In the genomic region with DNA sequence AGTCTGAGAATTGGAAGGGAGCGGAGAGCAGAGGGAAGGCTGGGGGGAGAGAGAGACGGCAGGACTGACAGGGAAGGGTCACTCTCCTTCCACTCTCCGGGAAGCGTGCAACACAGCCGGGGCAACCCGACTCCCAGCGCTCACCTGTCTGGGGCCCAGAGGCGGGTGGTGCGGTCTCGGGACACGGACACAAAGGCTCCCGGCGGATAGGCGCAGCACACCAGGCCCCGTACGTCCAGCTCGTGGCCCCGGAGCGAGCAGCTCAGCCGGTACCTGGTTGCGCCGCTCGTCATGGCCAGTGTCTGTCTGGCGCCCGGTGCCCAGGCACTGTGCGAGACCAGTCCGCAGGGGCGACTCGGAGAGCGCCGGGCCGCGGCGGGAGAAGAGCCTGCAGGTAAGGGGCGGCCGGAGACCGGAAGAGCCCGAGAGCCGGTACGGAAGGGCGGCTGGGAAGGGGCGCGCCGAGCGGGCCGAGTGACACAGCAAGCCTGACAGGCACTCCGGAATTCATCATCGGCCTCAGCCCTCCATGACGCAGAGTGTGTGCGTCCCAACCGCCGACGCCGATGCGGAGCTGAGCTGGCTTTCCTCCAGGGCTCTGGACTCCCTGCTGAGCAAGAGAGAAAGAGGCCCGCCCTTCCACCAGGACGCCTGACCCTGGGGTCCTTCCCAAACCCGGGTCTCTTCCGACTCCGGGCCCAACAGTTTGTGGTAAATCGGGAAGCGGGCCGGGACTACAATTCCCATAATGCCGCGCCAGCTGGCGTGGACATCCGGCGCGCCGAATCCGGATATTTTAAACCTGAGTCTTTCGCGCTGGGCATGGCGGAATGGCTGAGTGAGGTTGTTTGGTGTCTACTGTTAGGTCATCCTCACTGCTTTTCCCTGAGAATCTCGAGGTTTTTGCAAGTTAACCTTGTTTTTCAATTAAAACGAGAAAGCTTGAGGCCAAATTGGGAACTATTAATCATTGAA, we compare ENCODE assay signal across 8 cellular contexts. TPM values are rescaled to one million over a fixed set of nuclear protein-coding genes. Genes with fewer than 3 reads are reported as not detected.
DNase-seq lines count a peak whose midpoint lies in the region; ATAC-seq and TF ChIP-seq lines count a peak whose summit lies in the region.

Gene PLAA, minus strand, starts transcription at position 490 of the 975 bp plus-strand sequence. Its CDS starts 197 bp downstream, at position 293.

- H3K27me3 ChIP-seq in GM23338 (ENCODE audit: insufficient read depth) (no peaks in the 10 kb centered on the region), neural progenitor cell (no peaks in the 10 kb centered on the region)

- H3K79me2 ChIP-seq in GM23338 (replicated peaks; ENCODE audit: insufficient read depth): peaks cover 49% of the 10 kb centered on the region
- peaks cover 56% of the 10 kb centered on the region for H3K79me2 ChIP-seq in neural progenitor cell (ENCODE audit: low read depth)

- H3K27me3 Mint-ChIP-seq in GM23338 (ENCODE audit: insufficient read depth, low read depth, poor library complexity): no peaks in the 10 kb centered on the region
- H3K27me3 Mint-ChIP-seq in neural progenitor cell (ENCODE audit: insufficient read depth, low read depth): peaks cover 3% of the 10 kb centered on the region

- no peaks in the 10 kb centered on the region for H3K9me2 ChIP-seq in GM23338 (ENCODE audit: insufficient read depth)

- no peaks in the 10 kb centered on the region for H3K9me3 ChIP-seq in neural progenitor cell (ENCODE audit: low read depth)

- peaks cover 16% of the 10 kb centered on the region; the same call in 1 of the 2 replicates for H4K20me1 ChIP-seq in GM23338 (replicated peaks; ENCODE audit: insufficient read depth)
- H4K20me1 ChIP-seq in neural progenitor cell (ENCODE audit: low read depth): no peaks in the 10 kb centered on the region

- H3K27ac ChIP-seq in GM23338 (ENCODE audit: low read depth): peak within 1 kb of the TSS; percentile 98
- H3K27ac ChIP-seq in neural progenitor cell: peak within 1 kb of the TSS; percentile 99

- H3K9me3 Mint-ChIP-seq in GM23338 (no peaks in the 10 kb centered on the region), neural progenitor cell (no peaks in the 10 kb centered on the region)

- H3K36me3 ChIP-seq in GM23338 (ENCODE audit: insufficient read depth) (no peaks in the 10 kb centered on the region), neural progenitor cell (no peaks in the 10 kb centered on the region)

- ATAC-seq in GM23338: peak; percentile 94

- H3K4me1 ChIP-seq in GM23338 (ENCODE audit: insufficient read depth) (peaks cover 9% of the 10 kb centered on the region; the same call in 1 of the 2 replicates), neural progenitor cell (peaks cover 19% of the 10 kb centered on the region)

- peak in 1 of 2 experiments; percentile 8; a peak in 1 of 4 replicates for TF ChIP-seq CTCF in GM23338 (conservative IDR thresholded peaks at IDR 0.05; ENCODE audit: low read depth in 2 of 2)
- TF ChIP-seq CTCF in foreskin fibroblast (IDR thresholded peaks at IDR 0.05; ENCODE audit: low read depth, low read length): no peak
- TF ChIP-seq CTCF in neural progenitor cell (IDR thresholded peaks at IDR 0.05): peak; percentile 10

- H3K4me1 Mint-ChIP-seq in GM23338 (peaks cover 12% of the 10 kb centered on the region), neural progenitor cell (peaks cover 16% of the 10 kb centered on the region)

- peak within 1 kb of the TSS; percentile 87 for H3K4me3 Mint-ChIP-seq in GM23338
- H3K4me3 Mint-ChIP-seq in neural progenitor cell: peak within 1 kb of the TSS; percentile 87

- peak within 1 kb of the TSS; percentile 100 for H3K27ac Mint-ChIP-seq in GM23338
- H3K27ac Mint-ChIP-seq in neural progenitor cell: peak within 1 kb of the TSS; percentile 100

- H2AFZ ChIP-seq in GM23338: peak within 1 kb of the TSS; percentile 82; the same call in 1 of the 2 replicates
- peak within 1 kb of the TSS; percentile 95 for H2AFZ ChIP-seq in neural progenitor cell (replicated peaks)

- H3K36me3 Mint-ChIP-seq in GM23338 (ENCODE audit: low read depth) (peaks cover 5% of the 10 kb centered on the region; the same call in 2 of the 3 replicates), neural progenitor cell (peaks cover 17% of the 10 kb centered on the region)

- H3K4me2 ChIP-seq in GM23338 (peak within 1 kb of the TSS; percentile 93), neural progenitor cell (peak within 1 kb of the TSS; percentile 87)

- DNase-seq in EH (ENCODE audit: low read depth): peak; percentile 93
- DNase-seq in GM23338 (ENCODE audit: low spot score): peak; percentile 96
- DNase-seq in LHCN-M2 (ENCODE audit: low read depth): peak; percentile 90
- peak; percentile 88 for DNase-seq in SHP77 treated with DMSO at 0.1 percent for 48 hours (lab: John Stamatoyannopoulos, UW)
- peak; percentile 77 for DNase-seq in activated gamma-delta T cell treated with Interleukin-2 at 50 U/mL for 16 hours
- DNase-seq in foreskin fibroblast: peak; percentile 88 to 95
- DNase-seq in neural progenitor cell (ENCODE audit: low spot score): peak; percentile 95
- DNase-seq in stromal cell of bone marrow (ENCODE audit: low read depth): peak; percentile 85

- peak within 1 kb of the TSS; percentile 76 for H3K4me3 ChIP-seq in GM23338
- peak within 1 kb of the TSS; percentile 92 to 97 for H3K4me3 ChIP-seq in foreskin fibroblast (ENCODE audit: low read depth in 1 of 2, low read length in 2 of 2)
- peak within 1 kb of the TSS; percentile 85 for H3K4me3 ChIP-seq in neural progenitor cell

- peak within 1 kb of the TSS; percentile 91 for H3K9ac ChIP-seq in neural progenitor cell

- H3F3A ChIP-seq in GM23338 (replicated peaks; ENCODE audit: low read depth) (no peaks in the 10 kb centered on the region), neural progenitor cell (ENCODE audit: low read depth) (peaks cover 10% of the 10 kb centered on the region)

TF ChIP-seq in GM23338, 12 proteins besides CTCF, POLR2A, EP300 and RAD21 (continues in another document):
- TF ChIP-seq STAT1 (IDR thresholded peaks at IDR 0.05; ENCODE audit: unreplicated experiment) (no peak), NANOG (IDR thresholded peaks at IDR 0.05; ENCODE audit: borderline replicate concordance) (no peak), EZH2 (IDR thresholded peaks at IDR 0.05; ENCODE audit: low read depth, unreplicated experiment) (no peak), ZNF462 (CRISPR knock-in tag; IDR thresholded peaks at IDR 0.05) (no peak), POLR2AphosphoS5 (IDR thresholded peaks at IDR 0.05; ENCODE audit: low read depth) (peak; percentile 70)

RNA-seq across cellular contexts. Expression of gene PLAA, which starts in this region (rescaled TPM):
- total RNA-seq in GM23338 (2014; rRNA removed; shearing (Covaris generic)): 72.1 and 78.3 TPM in 2 replicates
- polyA plus RNA-seq in GM23338 (2016; fragmentation: Nextera tagmentation; extraction: Ambion mirVana): 21.3 and 24.8 TPM in 2 replicates
- total RNA-seq in LHCN-M2 (2014; rRNA removed) (32.3 and 43.7 TPM in 2 replicates), neural progenitor cell (ENCODE audit: low replicate concordance) (44.8 and 80.1 TPM in 2 replicates)
- polyA plus RNA-seq in LHCN-M2 (2012): 20.5 TPM

Comparison
In these comparisons a context has a peak if more than half of its experiments do, and no peak if none do; other contexts are left out.
1. Peak in every context shown above with its lines: DNase-seq, ATAC-seq, H3K4me3 ChIP-seq and H3K27ac ChIP-seq.